In genomic region chr13:99199541-99200432, GRCh38 we compare ENCODE assay signal across 7 cellular contexts. TPM values are rescaled to one million over a fixed set of nuclear protein-coding genes. Genes with fewer than 3 reads are reported as not detected.
DNase-seq lines count a peak whose midpoint lies in the region; ATAC-seq and TF ChIP-seq lines count a peak whose summit lies in the region.

No MANE protein-coding gene starts in this region.

- H3K36me3 Mint-ChIP-seq in WTC11 (no peaks in the 10 kb centered on the region), glutamatergic neuron (ENCODE audit: unreplicated experiment) (no peaks in the 10 kb centered on the region)

- POLR2A ChIA-PET in WTC11 (lab: Charles Lee), result interaction anchor here (0.5 to 1.7 kb wide), 7 partner anchors 10 to 1038 kb away, joined by 3 to 5 read pairs (median 3); no protein-coding TSS in a partner anchor

- intact Hi-C loops in gastrocnemius medialis (cut with DNase I; ENCODE audit: low total_unique reads), result loop anchor here (1.0 to 10.0 kb wide), 5 partner anchors 21 to 405 kb away; partner anchors contain the start of gene CLYBL

- TF ChIP-seq CTCF in WTC11 (IDR thresholded peaks at IDR 0.05) (no peak), glutamatergic neuron (IDR thresholded peaks at IDR 0.05; ENCODE audit: partially characterized antibody, unreplicated experiment) (no peak), gastrocnemius medialis (IDR thresholded peaks at IDR 0.05 in 4 of 5, conservative IDR thresholded peaks at IDR 0.05 in 1 of 5) (no peak)

- TF ChIP-seq POLR2A in gastrocnemius medialis (IDR thresholded peaks at IDR 0.05), result no peak

- in situ Hi-C loops in gastrocnemius medialis (cut with MboI; ENCODE audit: low sequenced_read_pairs in 4 of 4), result no loop called here

- H3K4me3 Mint-ChIP-seq in WTC11 (peak overlapping the region; percentile 92), glutamatergic neuron (ENCODE audit: unreplicated experiment) (peak overlapping the region; percentile 90)

- H3K4me1 ChIP-seq in gastrocnemius medialis, result peaks cover 30% of the 10 kb centered on the region in 2 donors

- peak overlapping the region; percentile 98 to 100 (median 100) for H3K27ac ChIP-seq in gastrocnemius medialis

- H3K27me3 Mint-ChIP-seq in WTC11 (ENCODE audit: low read depth), result no peaks in the 10 kb centered on the region
- no peaks in the 10 kb centered on the region for H3K27me3 Mint-ChIP-seq in glutamatergic neuron (ENCODE audit: unreplicated experiment)

- DNase-seq in WTC11 (ENCODE audit: low spot score) (no peak), glutamatergic neuron (no peak), gastrocnemius medialis (no peak), AG08396 (ENCODE audit: low spot score) (no peak)
- no peak for DNase-seq in activated CD4-positive, CD25-positive, alpha-beta regulatory T cell treated with anti-CD3 and anti-CD28 coated beads, Interleukin-2, amount 50 U/mL, for 72 hours

- H3K9me3 ChIP-seq in gastrocnemius medialis, result no peaks in the 10 kb centered on the region

- no peaks in the 10 kb centered on the region for H3K9me3 Mint-ChIP-seq in WTC11
- peaks cover 3% of the 10 kb centered on the region for H3K9me3 Mint-ChIP-seq in glutamatergic neuron (ENCODE audit: unreplicated experiment)

- CTCF ChIA-PET in WTC11 (lab: Charles Lee), result interaction anchor here (0.7 to 3.3 kb wide), 7 partner anchors 23 to 733 kb away, joined by 3 to 21 read pairs (median 5); no protein-coding TSS in a partner anchor

- H3K36me3 ChIP-seq in gastrocnemius medialis, result no peaks in the 10 kb centered on the region

- H3K27ac Mint-ChIP-seq in WTC11 (peak overlapping the region; percentile 97), glutamatergic neuron (ENCODE audit: unreplicated experiment) (peak overlapping the region; percentile 84)

- ATAC-seq in GM19043 (IDR thresholded peaks at IDR 0.05; ENCODE audit: low read depth, unreplicated experiment), result peak; percentile 0
- ATAC-seq in HG03025 (IDR thresholded peaks at IDR 0.05; ENCODE audit: low FRiP score, unreplicated experiment), result peak; percentile 1
- ATAC-seq in WTC11, result no peak
- peak; percentile 1 to 14 for ATAC-seq in gastrocnemius medialis

- H3K4me3 ChIP-seq in gastrocnemius medialis, result peak overlapping the region; percentile 87 to 100 (median 98)

- H3K27me3 ChIP-seq in gastrocnemius medialis, result no peaks in the 10 kb centered on the region

- H3K4me1 Mint-ChIP-seq in WTC11 (peaks cover 42% of the 10 kb centered on the region), glutamatergic neuron (ENCODE audit: low read depth, unreplicated experiment) (peaks cover 16% of the 10 kb centered on the region)

TF ChIP-seq in WTC11, 78 proteins besides CTCF, POLR2A, EP300 and RAD21:
- TF ChIP-seq, protein P1, sequence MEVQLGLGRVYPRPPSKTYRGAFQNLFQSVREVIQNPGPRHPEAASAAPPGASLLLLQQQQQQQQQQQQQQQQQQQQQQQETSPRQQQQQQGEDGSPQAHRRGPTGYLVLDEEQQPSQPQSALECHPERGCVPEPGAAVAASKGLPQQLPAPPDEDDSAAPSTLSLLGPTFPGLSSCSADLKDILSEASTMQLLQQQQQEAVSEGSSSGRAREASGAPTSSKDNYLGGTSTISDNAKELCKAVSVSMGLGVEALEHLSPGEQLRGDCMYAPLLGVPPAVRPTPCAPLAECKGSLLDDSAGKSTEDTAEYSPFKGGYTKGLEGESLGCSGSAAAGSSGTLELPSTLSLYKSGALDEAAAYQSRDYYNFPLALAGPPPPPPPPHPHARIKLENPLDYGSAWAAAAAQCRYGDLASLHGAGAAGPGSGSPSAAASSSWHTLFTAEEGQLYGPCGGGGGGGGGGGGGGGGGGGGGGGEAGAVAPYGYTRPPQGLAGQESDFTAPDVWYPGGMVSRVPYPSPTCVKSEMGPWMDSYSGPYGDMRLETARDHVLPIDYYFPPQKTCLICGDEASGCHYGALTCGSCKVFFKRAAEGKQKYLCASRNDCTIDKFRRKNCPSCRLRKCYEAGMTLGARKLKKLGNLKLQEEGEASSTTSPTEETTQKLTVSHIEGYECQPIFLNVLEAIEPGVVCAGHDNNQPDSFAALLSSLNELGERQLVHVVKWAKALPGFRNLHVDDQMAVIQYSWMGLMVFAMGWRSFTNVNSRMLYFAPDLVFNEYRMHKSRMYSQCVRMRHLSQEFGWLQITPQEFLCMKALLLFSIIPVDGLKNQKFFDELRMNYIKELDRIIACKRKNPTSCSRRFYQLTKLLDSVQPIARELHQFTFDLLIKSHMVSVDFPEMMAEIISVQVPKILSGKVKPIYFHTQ (CRISPR knock-in tag; IDR thresholded peaks at IDR 0.05), result no peak
- TF ChIP-seq KAT7 (CRISPR knock-in tag; IDR thresholded peaks at IDR 0.05; ENCODE audit: borderline replicate concordance), result no peak
- TF ChIP-seq, protein P2, sequence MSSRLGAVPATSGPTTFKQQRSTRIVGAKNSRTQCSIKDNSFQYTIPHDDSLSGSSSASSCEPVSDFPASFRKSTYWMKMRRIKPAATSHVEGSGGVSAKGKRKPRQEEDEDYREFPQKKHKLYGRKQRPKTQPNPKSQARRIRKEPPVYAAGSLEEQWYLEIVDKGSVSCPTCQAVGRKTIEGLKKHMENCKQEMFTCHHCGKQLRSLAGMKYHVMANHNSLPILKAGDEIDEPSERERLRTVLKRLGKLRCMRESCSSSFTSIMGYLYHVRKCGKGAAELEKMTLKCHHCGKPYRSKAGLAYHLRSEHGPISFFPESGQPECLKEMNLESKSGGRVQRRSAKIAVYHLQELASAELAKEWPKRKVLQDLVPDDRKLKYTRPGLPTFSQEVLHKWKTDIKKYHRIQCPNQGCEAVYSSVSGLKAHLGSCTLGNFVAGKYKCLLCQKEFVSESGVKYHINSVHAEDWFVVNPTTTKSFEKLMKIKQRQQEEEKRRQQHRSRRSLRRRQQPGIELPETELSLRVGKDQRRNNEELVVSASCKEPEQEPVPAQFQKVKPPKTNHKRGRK (CRISPR knock-in tag; IDR thresholded peaks at IDR 0.05; ENCODE audit: borderline replicate concordance), result no peak
- no peak for TF ChIP-seq USF2 (CRISPR knock-in tag; IDR thresholded peaks at IDR 0.05)
- no peak for TF ChIP-seq HMGA2 (CRISPR knock-in tag; IDR thresholded peaks at IDR 0.05)
- TF ChIP-seq ZNF263 (CRISPR knock-in tag; IDR thresholded peaks at IDR 0.05; ENCODE audit: low read depth), result no peak
- no peak for TF ChIP-seq USF1 (CRISPR knock-in tag; IDR thresholded peaks at IDR 0.05)
- no peak for TF ChIP-seq JUN (CRISPR knock-in tag; IDR thresholded peaks at IDR 0.05)
- TF ChIP-seq EMX1 (CRISPR knock-in tag; IDR thresholded peaks at IDR 0.05), result no peak
- no peak for TF ChIP-seq NFYB (CRISPR knock-in tag; conservative IDR thresholded peaks at IDR 0.05; ENCODE audit: low read depth)
- TF ChIP-seq CREB1 (CRISPR knock-in tag; IDR thresholded peaks at IDR 0.05), result no peak
- TF ChIP-seq TEAD4 (CRISPR knock-in tag; IDR thresholded peaks at IDR 0.05), result no peak
- TF ChIP-seq E2F4 (CRISPR knock-in tag; IDR thresholded peaks at IDR 0.05; ENCODE audit: borderline replicate concordance, low read depth), result no peak

RNA-seq across cellular contexts. Expression of gene UBAC2, which starts 0.9 kb away (rescaled TPM):
- total RNA-seq in WTC11 (2021), result 64.7 to 72.4 TPM (median 71.3 TPM) in 3 replicates
- 33.3 TPM for total RNA-seq in glutamatergic neuron (ENCODE audit: unreplicated experiment)
- total RNA-seq in gastrocnemius medialis, result 10 to 100 TPM; 51.0 to 71.5 (median 61.1) TPM

RNA-seq across cellular contexts. Expression of gene GPR18, which starts 58.4 kb away (rescaled TPM):
- 0.09 TPM in 1 of 3 replicates, not detected in the others for total RNA-seq in WTC11 (2021)
- total RNA-seq in glutamatergic neuron (ENCODE audit: unreplicated experiment), result not detected
- not detected for total RNA-seq in gastrocnemius medialis
